Comparison of ENCODE assay signal across 16 cellular contexts in genomic region chr12:80590085-80590484, GRCh38.
A peak's percentile ranks its signal among the peaks of the same experiment; 100 is the strongest.
DNase-seq lines count a peak whose midpoint lies in the region; ATAC-seq and TF ChIP-seq lines count a peak whose summit lies in the region.
"Had no signal": no experiment of that assay in that cellular context is flagged by ENCODE, and none has a peak within 500 bp of the region (broad histone marks: within the 10 kb centered on the region; RNA-seq: fewer than 3 reads in every experiment).

No MANE protein-coding gene starts in this region.

- H3K36me3 Mint-ChIP-seq in H9 (ENCODE audit: insufficient read depth in 1 of 3, low read depth in 3 of 3) (no peaks in the 10 kb centered on the region), T-cell (no peaks in the 10 kb centered on the region)
- H3K36me3 Mint-ChIP-seq: CD4-positive, alpha-beta memory T cell had no signal

- H3K4me1 Mint-ChIP-seq in H9, result peaks cover 4 to 6% of the 10 kb centered on the region in 2 experiments; a peak in 3 of 4 replicates
- no peaks in the 10 kb centered on the region for H3K4me1 Mint-ChIP-seq in T-cell
- H3K4me1 Mint-ChIP-seq: CD4-positive, alpha-beta memory T cell had no signal

- no peak overlapping the region for H2BK15ac ChIP-seq in H9 (ENCODE audit: low read depth, low read length)

- H4K91ac ChIP-seq in H9 (ENCODE audit: insufficient read length, low read depth, low read length), result no peak overlapping the region

- no peaks in the 10 kb centered on the region for H3K79me2 ChIP-seq in H9 (ENCODE audit: insufficient read depth, low read length)
- H3K79me2 ChIP-seq in osteoblast (ENCODE audit: insufficient read depth, low read length), result no peaks in the 10 kb centered on the region

- H3K9ac ChIP-seq in H9 (ENCODE audit: extremely low read depth, insufficient read length, low read length), result no peak overlapping the region

- H3K4me3 ChIP-seq in osteoblast (ENCODE audit: insufficient read depth, low read length) (no peak overlapping the region), SJCRH30 (no peak overlapping the region)

- CTCF ChIA-PET in T-cell (lab: Charles Lee), result no interaction called here

- H2AFZ ChIP-seq in H9 (ENCODE audit: low read length), result no peak overlapping the region
- H2AFZ ChIP-seq in osteoblast (ENCODE audit: low read length), result peak overlapping the region; percentile 43

- no peak overlapping the region for H4K5ac ChIP-seq in H9 (ENCODE audit: insufficient read length, low read depth, low read length)

- POLR2A ChIA-PET in T-cell (lab: Charles Lee), result no interaction called here

- no peak overlapping the region for H3K18ac ChIP-seq in H9 (ENCODE audit: insufficient read length, low read depth, low read length)

- H3K14ac ChIP-seq in H9 (ENCODE audit: insufficient read depth, low read length), result no peak overlapping the region

- H3K36me3 ChIP-seq in osteoblast (ENCODE audit: insufficient read depth, low read length) (no peaks in the 10 kb centered on the region), SJCRH30 (no peaks in the 10 kb centered on the region)
- H3K36me3 ChIP-seq: BE2C had no signal

- no peak for ATAC-seq in T-cell (replicated peaks in 1 of 4)
- ATAC-seq: HCT116, PC-3 had no signal

- H3K4me2 ChIP-seq in H9 (ENCODE audit: insufficient read depth, insufficient read length, low read length) (no peak overlapping the region), osteoblast (ENCODE audit: insufficient read depth, low read length) (no peak overlapping the region)

- TF ChIP-seq CTCF in H9 (conservative IDR thresholded peaks at IDR 0.05), result no peak
- no peak for TF ChIP-seq CTCF in osteoblast (IDR thresholded peaks at IDR 0.05; ENCODE audit: extremely low read depth, low read depth, low read length)

- peak overlapping the region; percentile 26 for H2BK20ac ChIP-seq in H9 (ENCODE audit: low read depth, low read length, poor library complexity, severe bottlenecking)

- H3K27ac Mint-ChIP-seq in H9 (no peak overlapping the region; a peak in 1 of 7 replicates), T-cell (no peak overlapping the region)
- H3K27ac Mint-ChIP-seq: CD4-positive, alpha-beta memory T cell had no signal

- H3K23ac ChIP-seq in H9 (ENCODE audit: insufficient read length, low read depth, low read length), result no peak overlapping the region

- H3K27ac ChIP-seq in H9 (ENCODE audit: insufficient read length, low read depth, low read length) (no peak overlapping the region), osteoblast (ENCODE audit: low read depth, low read length) (no peak overlapping the region), SJCRH30 (no peak overlapping the region)

- H2BK5ac ChIP-seq in H9 (ENCODE audit: insufficient read length, low read length), result no peak overlapping the region

- no peaks in the 10 kb centered on the region for H3K9me3 Mint-ChIP-seq in H9
- peaks cover 0 to 18% (median 17%) of the 10 kb centered on the region in 3 donors for H3K9me3 Mint-ChIP-seq in T-cell

- no peak overlapping the region for H3K4me3 Mint-ChIP-seq in H9
- no peak overlapping the region for H3K4me3 Mint-ChIP-seq in T-cell
- H3K4me3 Mint-ChIP-seq: CD4-positive, alpha-beta memory T cell had no signal

- H3K27me3 Mint-ChIP-seq in H9 (ENCODE audit: low read depth), result no peaks in the 10 kb centered on the region
- H3K27me3 Mint-ChIP-seq in T-cell, result no peaks in the 10 kb centered on the region
- H3K27me3 Mint-ChIP-seq: CD4-positive, alpha-beta memory T cell had no signal

- no peak overlapping the region for H3K4ac ChIP-seq in H9 (ENCODE audit: low read depth, low read length)

- no peak overlapping the region for H2BK12ac ChIP-seq in H9 (ENCODE audit: insufficient read length, low read depth, low read length)

- H3T11ph ChIP-seq in H9 (ENCODE audit: low read length), result no peak overlapping the region

- DNase-seq in AG08396 (ENCODE audit: low spot score) (peak; percentile 38), H9 (no peak), astrocyte of the hippocampus (ENCODE audit: low read depth, low spot score) (peak; percentile 20), osteoblast (ENCODE audit: insufficient read length, low spot score, missing footprints) (peak; percentile 27), SJCRH30 (no peak), GF-D8 (lab: John Stamatoyannopoulos, UW) (no peak), T-cell (no peak)
- DNase-seq: BE2C; CD4-positive, alpha-beta memory T cell; DND-41; KG1; NCI-H1092 treated with DMSO at 0.1 percent for 48 hours; NCI-H1694; NCI-H69; PC-3 had no signal

- no peak overlapping the region for H4K8ac ChIP-seq in H9 (replicated peaks; ENCODE audit: insufficient read length, low read depth, low read length)

- no peaks in the 10 kb centered on the region for H4K20me1 ChIP-seq in H9 (ENCODE audit: control insufficient read depth, insufficient read depth, insufficient read length)
- no peaks in the 10 kb centered on the region for H4K20me1 ChIP-seq in osteoblast (ENCODE audit: insufficient read depth, low read length)

- H2BK120ac ChIP-seq in H9 (ENCODE audit: low read depth, low read length, poor library complexity, severe bottlenecking), result no peak overlapping the region

- H2AK5ac ChIP-seq in H9 (ENCODE audit: insufficient read length, low read length), result no peak overlapping the region

- H3K27me3 ChIP-seq in H9 (ENCODE audit: insufficient read depth, low read length) (no peaks in the 10 kb centered on the region), osteoblast (ENCODE audit: insufficient read depth, low read length) (no peaks in the 10 kb centered on the region), SJCRH30 (no peaks in the 10 kb centered on the region)
- H3K27me3 ChIP-seq: BE2C had no signal

- H3K23me2 ChIP-seq in H9 (ENCODE audit: insufficient read length, low read depth, low read length, poor library complexity, severe bottlenecking), result no peaks in the 10 kb centered on the region

- H3K4me1 ChIP-seq in H9 (ENCODE audit: insufficient read depth, low read length) (no peaks in the 10 kb centered on the region), osteoblast (ENCODE audit: insufficient read depth, low read length) (peaks cover 26% of the 10 kb centered on the region), SJCRH30 (peaks cover 29% of the 10 kb centered on the region)
- H3K4me1 ChIP-seq: BE2C had no signal

- H3K56ac ChIP-seq in H9 (ENCODE audit: insufficient read length, low read depth, low read length), result no peak overlapping the region

- H3K9me3 ChIP-seq in H9 (ENCODE audit: control insufficient read depth, low read depth, low read length) (no peaks in the 10 kb centered on the region), osteoblast (ENCODE audit: low read depth, low read length) (no peaks in the 10 kb centered on the region), SJCRH30 (replicated peaks) (no peaks in the 10 kb centered on the region; the same call in none of the 2 replicates)
- H3K9me3 ChIP-seq: BE2C had no signal

- no peaks in the 10 kb centered on the region for H3K79me1 ChIP-seq in H9 (ENCODE audit: insufficient read depth, low read depth, low read length, poor library complexity, severe bottlenecking)

- WGBS in H9 (ENCODE audit: extremely low coverage, insufficient read length, low lambda C conversion rate), result no CpG with 5 or more reads among the region's 4 CpGs

Comparison
In these comparisons a context has a peak if more than half of its experiments do, and no peak if none do; other contexts are left out.
1. DNase-seq: peak in AG08396 (single experiment), astrocyte of the hippocampus (single experiment) and osteoblast (single experiment); none in H9 (single experiment), SJCRH30 (0 of 2), GF-D8 (single experiment) and T-cell (0 of 34).